ENCODE assay signal across 2 cellular contexts in the genomic region with DNA sequence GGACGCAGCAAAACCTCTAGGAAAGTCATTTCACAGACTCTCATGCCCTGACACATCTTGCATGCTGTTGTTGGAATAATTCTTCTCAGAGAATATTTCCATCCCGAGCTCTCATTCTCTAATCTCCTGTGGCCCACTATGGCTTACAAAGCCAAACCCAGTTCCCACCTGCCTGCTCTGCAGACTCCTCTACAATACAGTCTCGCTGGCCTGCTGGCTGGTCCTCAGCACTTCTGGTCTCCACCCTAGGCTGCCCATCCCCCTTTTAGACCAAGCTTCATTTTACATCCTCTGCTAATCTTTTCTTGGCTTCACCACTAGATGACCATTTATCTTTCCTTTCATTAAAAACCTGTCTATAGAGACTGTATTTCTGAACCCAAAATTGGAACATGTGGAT.
TF ChIP-seq lines count a peak whose summit lies in the region.

No MANE protein-coding gene starts in this region.

TF ChIP-seq in GM23338, 12 proteins besides CTCF, POLR2A, EP300 and RAD21 (continues in another document):
- TF ChIP-seq, protein P1, sequence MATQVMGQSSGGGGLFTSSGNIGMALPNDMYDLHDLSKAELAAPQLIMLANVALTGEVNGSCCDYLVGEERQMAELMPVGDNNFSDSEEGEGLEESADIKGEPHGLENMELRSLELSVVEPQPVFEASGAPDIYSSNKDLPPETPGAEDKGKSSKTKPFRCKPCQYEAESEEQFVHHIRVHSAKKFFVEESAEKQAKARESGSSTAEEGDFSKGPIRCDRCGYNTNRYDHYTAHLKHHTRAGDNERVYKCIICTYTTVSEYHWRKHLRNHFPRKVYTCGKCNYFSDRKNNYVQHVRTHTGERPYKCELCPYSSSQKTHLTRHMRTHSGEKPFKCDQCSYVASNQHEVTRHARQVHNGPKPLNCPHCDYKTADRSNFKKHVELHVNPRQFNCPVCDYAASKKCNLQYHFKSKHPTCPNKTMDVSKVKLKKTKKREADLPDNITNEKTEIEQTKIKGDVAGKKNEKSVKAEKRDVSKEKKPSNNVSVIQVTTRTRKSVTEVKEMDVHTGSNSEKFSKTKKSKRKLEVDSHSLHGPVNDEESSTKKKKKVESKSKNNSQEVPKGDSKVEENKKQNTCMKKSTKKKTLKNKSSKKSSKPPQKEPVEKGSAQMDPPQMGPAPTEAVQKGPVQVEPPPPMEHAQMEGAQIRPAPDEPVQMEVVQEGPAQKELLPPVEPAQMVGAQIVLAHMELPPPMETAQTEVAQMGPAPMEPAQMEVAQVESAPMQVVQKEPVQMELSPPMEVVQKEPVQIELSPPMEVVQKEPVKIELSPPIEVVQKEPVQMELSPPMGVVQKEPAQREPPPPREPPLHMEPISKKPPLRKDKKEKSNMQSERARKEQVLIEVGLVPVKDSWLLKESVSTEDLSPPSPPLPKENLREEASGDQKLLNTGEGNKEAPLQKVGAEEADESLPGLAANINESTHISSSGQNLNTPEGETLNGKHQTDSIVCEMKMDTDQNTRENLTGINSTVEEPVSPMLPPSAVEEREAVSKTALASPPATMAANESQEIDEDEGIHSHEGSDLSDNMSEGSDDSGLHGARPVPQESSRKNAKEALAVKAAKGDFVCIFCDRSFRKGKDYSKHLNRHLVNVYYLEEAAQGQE (IDR thresholded peaks at IDR 0.05; ENCODE audit: unreplicated experiment), result no peak
- TF ChIP-seq NANOG (IDR thresholded peaks at IDR 0.05; ENCODE audit: borderline replicate concordance) (no peak), STAT1 (IDR thresholded peaks at IDR 0.05; ENCODE audit: unreplicated experiment) (no peak), EZH2 (IDR thresholded peaks at IDR 0.05; ENCODE audit: low read depth, unreplicated experiment) (no peak), CREB1 (CRISPR knock-in tag; IDR thresholded peaks at IDR 0.05; ENCODE audit: low read depth) (no peak), ZNF114 (CRISPR knock-in tag; IDR thresholded peaks at IDR 0.05) (no peak), POLR2AphosphoS5 (IDR thresholded peaks at IDR 0.05; ENCODE audit: low read depth) (no peak), ZNF462 (CRISPR knock-in tag; IDR thresholded peaks at IDR 0.05) (no peak), EZH2phosphoT487 (IDR thresholded peaks at IDR 0.05; ENCODE audit: unreplicated experiment) (no peak), JUNB (IDR thresholded peaks at IDR 0.05; ENCODE audit: unreplicated experiment) (no peak), ZNF331 (CRISPR knock-in tag; IDR thresholded peaks at IDR 0.05; ENCODE audit: low read depth) (no peak)

TF ChIP-seq in IMR-90, 13 proteins besides CTCF, POLR2A, EP300 and RAD21 (continued from another document):
- no peak for TF ChIP-seq ELK1 (IDR thresholded peaks at IDR 0.05; ENCODE audit: borderline replicate concordance, low read depth, low read length)
- TF ChIP-seq SMC3 (IDR thresholded peaks at IDR 0.05; ENCODE audit: low read depth, low read length), result no peak
- no peak for TF ChIP-seq CHD1 (IDR thresholded peaks at IDR 0.05; ENCODE audit: low read depth, low read length)
- no peak for TF ChIP-seq USF2 (IDR thresholded peaks at IDR 0.05; ENCODE audit: low read depth, low read length)
- TF ChIP-seq NFE2L2 (IDR thresholded peaks at IDR 0.05; ENCODE audit: low read depth, low read length), result no peak
- TF ChIP-seq RFX5 (IDR thresholded peaks at IDR 0.05; ENCODE audit: low read depth, low read length), result no peak
- no peak for TF ChIP-seq MAFK (IDR thresholded peaks at IDR 0.05; ENCODE audit: low read depth, low read length)
- TF ChIP-seq RCOR1 (IDR thresholded peaks at IDR 0.05; ENCODE audit: insufficient replicate concordance, low read length), result no peak
- TF ChIP-seq FOS (IDR thresholded peaks at IDR 0.05; ENCODE audit: low read depth, low read length), result no peak
- TF ChIP-seq BHLHE40 (IDR thresholded peaks at IDR 0.05; ENCODE audit: low read depth, low read length), result no peak
